Comparison of ENCODE assay signal across 5 cellular contexts in genomic region chr3:7929319-7929889, GRCh38.
"Had no signal": no experiment of that assay in that cellular context is flagged by ENCODE, and none has a peak within 500 bp of the region (broad histone marks: within the 10 kb centered on the region; RNA-seq: fewer than 3 reads in every experiment).

No MANE protein-coding gene starts in this region.

- H3K4me3 ChIP-seq: GM23338, K562 had no signal

- ATAC-seq: GM23338, K562 had no signal

- DNase-seq: H9, HCEC 1CT, IMR-90 had no signal
